8 cellular contexts compared by ENCODE assay signal in the genomic region with DNA sequence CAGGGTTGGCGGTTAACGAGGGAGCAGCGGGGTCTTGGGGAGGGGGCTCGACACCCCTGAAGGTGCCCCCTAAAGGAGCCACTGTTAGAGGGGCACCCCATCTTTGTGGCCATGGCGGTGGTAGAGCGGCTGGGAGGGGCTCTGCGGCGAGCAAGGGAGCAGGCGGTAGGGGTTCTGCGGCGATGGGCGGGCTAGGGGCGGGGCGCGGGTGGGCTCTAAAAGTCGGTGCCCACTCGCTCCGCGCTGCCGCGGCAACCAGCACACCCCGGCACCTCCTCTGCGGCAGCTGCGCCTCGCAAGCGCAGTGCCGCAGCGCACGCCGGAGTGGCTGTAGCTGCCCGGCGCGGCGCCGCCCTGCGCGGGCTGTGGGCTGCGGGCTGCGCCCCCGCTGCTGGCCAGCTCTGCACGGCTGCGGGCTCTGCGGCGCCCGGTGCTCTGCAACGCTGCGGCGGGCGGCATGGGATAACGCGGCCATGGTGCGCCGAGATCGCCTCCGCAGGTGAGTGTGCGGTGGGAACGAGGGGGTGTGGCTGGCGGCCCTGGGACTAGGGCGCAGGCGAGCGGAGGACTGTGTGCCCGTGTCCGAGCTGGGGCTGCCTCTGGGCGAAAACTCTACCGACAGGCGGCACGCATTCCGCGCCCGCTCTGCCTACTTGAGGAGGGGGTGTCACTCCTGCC. TPM values are rescaled to one million over a fixed set of nuclear protein-coding genes. Genes with fewer than 3 reads are reported as not detected.
A peak's percentile ranks its signal among the peaks of the same experiment; 100 is the strongest.
DNase-seq lines count a peak whose midpoint lies in the region; ATAC-seq and TF ChIP-seq lines count a peak whose summit lies in the region.

MEST (plus strand) TSS at position 245 of the 678 bp plus-strand sequence; CDS start at position 474, 229 bp downstream.

- peaks cover 0 to 30% (median 5%) of the 10 kb centered on the region in 3 donors for H3K4me1 ChIP-seq in gastroesophageal sphincter
- H3K4me1 ChIP-seq in ovary (ENCODE audit: insufficient read depth) = peaks cover 4% of the 10 kb centered on the region

- peak; percentile 62 for ATAC-seq in activated CD8-positive, alpha-beta T cell treated with anti-CD3 and anti-CD28 coated beads, Interleukin-2, amount 10 ng/mL, durations not matched to agents 7 days and 5 days
- no peak for ATAC-seq in gastroesophageal sphincter
- ATAC-seq in activated CD4-positive, CD25-positive, alpha-beta regulatory T cell treated with anti-CD3 and anti-CD28 coated beads, Interleukin-2, amount 50 U/mL, for 24 hours = no peak

- H3K27me3 Mint-ChIP-seq in activated CD8-positive, alpha-beta T cell treated with anti-CD3 and anti-CD28 coated beads, Interleukin-2, amount 10 ng/mL, durations not matched to agents 7 days and 5 days (ENCODE audit: low read depth) = peaks cover 54% of the 10 kb centered on the region

- POLR2A ChIA-PET in activated CD8-positive, alpha-beta T cell treated with anti-CD3 and anti-CD28 coated beads, Interleukin-2, amount 10 ng/mL, durations not matched to agents 7 days and 5 days (lab: Charles Lee) = no interaction called here

- peak; percentile 19 for DNase-seq in activated gamma-delta T cell (lab: John Stamatoyannopoulos, UW)
- no peak for DNase-seq in activated gamma-delta T cell treated with Interleukin-2 at 50 U/mL for 16 hours
- no peak for DNase-seq in activated CD8-positive, alpha-beta T cell treated with anti-CD3 and anti-CD28 coated beads, Interleukin-2, amount 10 ng/mL, durations not matched to agents 7 days and 5 days
- peak; percentile 18 to 53 (median 38) for DNase-seq in ovary
- no peak for DNase-seq in KG1 (lab: John Stamatoyannopoulos, UW)
- no peak for DNase-seq in H4 (ENCODE audit: low spot score)

- CTCF ChIA-PET in activated CD8-positive, alpha-beta T cell treated with anti-CD3 and anti-CD28 coated beads, Interleukin-2, amount 10 ng/mL, durations not matched to agents 7 days and 5 days (lab: Charles Lee) = no interaction called here

- H3K27ac Mint-ChIP-seq in activated CD8-positive, alpha-beta T cell treated with anti-CD3 and anti-CD28 coated beads, Interleukin-2, amount 10 ng/mL, durations not matched to agents 7 days and 5 days = no peak within 1 kb of the TSS

- H3K4me3 ChIP-seq in gastroesophageal sphincter (peak within 1 kb of the TSS; percentile 5 to 50), ovary (peak within 1 kb of the TSS; percentile 38)

- no peak for TF ChIP-seq POLR2A in gastroesophageal sphincter (IDR thresholded peaks at IDR 0.05)
- no peak for TF ChIP-seq POLR2A in ovary (IDR thresholded peaks at IDR 0.05)

- H3K4me3 Mint-ChIP-seq in activated CD8-positive, alpha-beta T cell treated with anti-CD3 and anti-CD28 coated beads, Interleukin-2, amount 10 ng/mL, durations not matched to agents 7 days and 5 days = peak within 1 kb of the TSS; percentile 63

- peaks cover 68% of the 10 kb centered on the region for H3K27me3 ChIP-seq in gastroesophageal sphincter
- H3K27me3 ChIP-seq in ovary = no peaks in the 10 kb centered on the region

- H3K9me3 Mint-ChIP-seq in activated CD8-positive, alpha-beta T cell treated with anti-CD3 and anti-CD28 coated beads, Interleukin-2, amount 10 ng/mL, durations not matched to agents 7 days and 5 days (ENCODE audit: insufficient read depth) = no peaks in the 10 kb centered on the region

- H3K27ac ChIP-seq in gastroesophageal sphincter = peak within 1 kb of the TSS in 1 of 4 donors; percentile 15
- H3K27ac ChIP-seq in ovary = peak within 1 kb of the TSS; percentile 27 to 28

- TF ChIP-seq EP300 in gastroesophageal sphincter (IDR thresholded peaks at IDR 0.05) (no peak), ovary (IDR thresholded peaks at IDR 0.05) (no peak)

- H3K36me3 ChIP-seq in gastroesophageal sphincter = no peaks in the 10 kb centered on the region
- H3K36me3 ChIP-seq in ovary = no peaks in the 10 kb centered on the region

- WGBS in gastroesophageal sphincter (ENCODE audit: low coverage in 1 of 2), 2 donors = no CpG with 5 or more reads among the region's 70 CpGs
- 51 to 62% (median 58%) methylated on average over 62 to 70 of the region's 70 CpGs for WGBS in ovary, 3 donors

- intact Hi-C loops in ovary (cut with DNase I) = loop anchor here in 3 of 4 donors (5.0 to 10.0 kb wide), 3 partner anchors 215 to 420 kb away; partner anchors contain the start of gene KLHDC10 (in 1 of the 3)

- H3K9me3 ChIP-seq in gastroesophageal sphincter (no peaks in the 10 kb centered on the region), ovary (no peaks in the 10 kb centered on the region)

- H3K4me1 Mint-ChIP-seq in activated CD8-positive, alpha-beta T cell treated with anti-CD3 and anti-CD28 coated beads, Interleukin-2, amount 10 ng/mL, durations not matched to agents 7 days and 5 days (ENCODE audit: low read depth) = peaks cover 15% of the 10 kb centered on the region

- TF ChIP-seq CTCF in gastroesophageal sphincter (IDR thresholded peaks at IDR 0.05) (no peak), ovary (IDR thresholded peaks at IDR 0.05) (no peak)

- H3K36me3 Mint-ChIP-seq in activated CD8-positive, alpha-beta T cell treated with anti-CD3 and anti-CD28 coated beads, Interleukin-2, amount 10 ng/mL, durations not matched to agents 7 days and 5 days (ENCODE audit: low read depth) = peaks cover 8% of the 10 kb centered on the region

RNA-seq across cellular contexts. Expression of gene MEST, which starts in this region (rescaled TPM):
- 1 to 10 TPM; 2.9 to 3.5 TPM for total RNA-seq in activated CD8-positive, alpha-beta T cell treated with anti-CD3 and anti-CD28 coated beads, Interleukin-2, amount 10 ng/mL, durations not matched to agents 7 days and 5 days
- total RNA-seq in gastroesophageal sphincter = 1 to 10 TPM; 2.5 to 4.7 (median 3.7) TPM
- total RNA-seq in ovary = 10 to 100 TPM; 16.2 to 64.5 (median 35.5) TPM
- 10 to 100 TPM; 19.3 to 38.7 TPM for polyA plus RNA-seq in ovary
- total RNA-seq in H4 (2014; rRNA removed; shearing (Covaris generic)) = 0.06 TPM in 1 of 2 replicates, not detected in the other

Comparison
In these comparisons a context has a peak if more than half of its experiments do, and no peak if none do; other contexts are left out.
1. DNase-seq: peak in activated gamma-delta T cell (single experiment) and ovary (5 of 5); none in activated gamma-delta T cell treated with Interleukin-2 at 50 U/mL for 16 hours (single experiment), activated CD8-positive, alpha-beta T cell treated with anti-CD3 and anti-CD28 coated beads, Interleukin-2, amount 10 ng/mL, durations not matched to agents 7 days and 5 days (single experiment), KG1 (single experiment) and H4 (single experiment).